8 cellular contexts compared by ENCODE assay signal in genomic region chr2:127829845-127830246, GRCh38. TPM values are rescaled to one million over a fixed set of nuclear protein-coding genes. Genes with fewer than 3 reads are reported as not detected.
DNase-seq lines count a peak whose midpoint lies in the region; ATAC-seq and TF ChIP-seq lines count a peak whose summit lies in the region.

No MANE protein-coding gene starts in this region.

- H3K4me1 Mint-ChIP-seq in activated T-helper 1 cell treated with anti-CD3 and anti-CD28 coated beads, Interleukin-12 subunit alpha, Interleukin-12 subunit beta, Interleukin-2, Interleukin-4 antibody, amounts not matched to agents 30 ng/mL and 10 ng/mL and 1 ng/mL, durations not matched to agents 14 hours and 24 hours and 36 hours (ENCODE audit: low read depth) = peaks cover 45% of the 10 kb centered on the region
- no peaks in the 10 kb centered on the region for H3K4me1 Mint-ChIP-seq in progenitor cell of endocrine pancreas (ENCODE audit: low read depth)

- intact Hi-C loops in activated T-helper 1 cell treated with anti-CD3 and anti-CD28 coated beads, Interleukin-12 subunit alpha, Interleukin-12 subunit beta, Interleukin-2, Interleukin-4 antibody, amounts not matched to agents 30 ng/mL and 10 ng/mL and 1 ng/mL, durations not matched to agents 14 hours and 24 hours and 36 hours (cut with micrococcal nuclease) = loop anchor here (1.0 to 2.0 kb wide), 4 partner anchors 19 to 129 kb away; partner anchors contain the start of genes SFT2D3 and WDR33
- intact Hi-C loops in tibial artery (cut with DNase I; ENCODE audit: low total_unique reads) = no loop called here

- peaks cover 28% of the 10 kb centered on the region for H3K9me3 Mint-ChIP-seq in activated T-helper 1 cell treated with anti-CD3 and anti-CD28 coated beads, Interleukin-12 subunit alpha, Interleukin-12 subunit beta, Interleukin-2, Interleukin-4 antibody, amounts not matched to agents 30 ng/mL and 10 ng/mL and 1 ng/mL, durations not matched to agents 14 hours and 24 hours and 36 hours
- peaks cover 19% of the 10 kb centered on the region for H3K9me3 Mint-ChIP-seq in progenitor cell of endocrine pancreas (ENCODE audit: low read depth)

- H3K4me3 ChIP-seq in tibial artery = no peak overlapping the region

- H3K36me3 Mint-ChIP-seq in activated T-helper 1 cell treated with anti-CD3 and anti-CD28 coated beads, Interleukin-12 subunit alpha, Interleukin-12 subunit beta, Interleukin-2, Interleukin-4 antibody, amounts not matched to agents 30 ng/mL and 10 ng/mL and 1 ng/mL, durations not matched to agents 14 hours and 24 hours and 36 hours (ENCODE audit: low read depth) = peaks cover 22% of the 10 kb centered on the region
- peaks cover 2% of the 10 kb centered on the region for H3K36me3 Mint-ChIP-seq in progenitor cell of endocrine pancreas (ENCODE audit: insufficient read depth)

- TF ChIP-seq CTCF in progenitor cell of endocrine pancreas (IDR thresholded peaks at IDR 0.05; ENCODE audit: unreplicated experiment) = no peak
- no peak for TF ChIP-seq CTCF in tibial artery (IDR thresholded peaks at IDR 0.05)

- no peak overlapping the region for H3K27ac ChIP-seq in tibial artery

- no peaks in the 10 kb centered on the region for H3K36me3 ChIP-seq in tibial artery

- H3K27me3 ChIP-seq in tibial artery = no peaks in the 10 kb centered on the region

- H3K27ac Mint-ChIP-seq in activated T-helper 1 cell treated with anti-CD3 and anti-CD28 coated beads, Interleukin-12 subunit alpha, Interleukin-12 subunit beta, Interleukin-2, Interleukin-4 antibody, amounts not matched to agents 30 ng/mL and 10 ng/mL and 1 ng/mL, durations not matched to agents 14 hours and 24 hours and 36 hours = peak overlapping the region; percentile 85
- H3K27ac Mint-ChIP-seq in progenitor cell of endocrine pancreas = no peak overlapping the region

- H3K27me3 Mint-ChIP-seq in activated T-helper 1 cell treated with anti-CD3 and anti-CD28 coated beads, Interleukin-12 subunit alpha, Interleukin-12 subunit beta, Interleukin-2, Interleukin-4 antibody, amounts not matched to agents 30 ng/mL and 10 ng/mL and 1 ng/mL, durations not matched to agents 14 hours and 24 hours and 36 hours (ENCODE audit: insufficient read depth) = peaks cover 4% of the 10 kb centered on the region
- no peaks in the 10 kb centered on the region for H3K27me3 Mint-ChIP-seq in progenitor cell of endocrine pancreas

- no peaks in the 10 kb centered on the region for H3K4me1 ChIP-seq in tibial artery

- H3K9me3 ChIP-seq in tibial artery = no peaks in the 10 kb centered on the region

- ATAC-seq in GM18502 (IDR thresholded peaks at IDR 0.05; ENCODE audit: poor library complexity, unreplicated experiment) = peak; percentile 99
- ATAC-seq in HG02610 (IDR thresholded peaks at IDR 0.05; ENCODE audit: unreplicated experiment) = peak; percentile 95

- H3K4me3 Mint-ChIP-seq in activated T-helper 1 cell treated with anti-CD3 and anti-CD28 coated beads, Interleukin-12 subunit alpha, Interleukin-12 subunit beta, Interleukin-2, Interleukin-4 antibody, amounts not matched to agents 30 ng/mL and 10 ng/mL and 1 ng/mL, durations not matched to agents 14 hours and 24 hours and 36 hours = peak overlapping the region; percentile 20
- no peak overlapping the region for H3K4me3 Mint-ChIP-seq in progenitor cell of endocrine pancreas (ENCODE audit: low read depth)

- DNase-seq in NCI-H2107 treated with DMSO at 0.1 percent for 48 hours (lab: John Stamatoyannopoulos, UW; ENCODE audit: unreplicated experiment) (peak; percentile 86), progenitor cell of endocrine pancreas (ENCODE audit: low spot score, unreplicated experiment) (no peak), tibial artery (no peak), NCI-H146 (lab: John Stamatoyannopoulos, UW) (no peak)
- peak; percentile 62 for DNase-seq in activated T-helper 1 cell treated with anti-CD3 and anti-CD28 coated beads, Interleukin-12 subunit alpha, Interleukin-12 subunit beta, Interleukin-2, Interleukin-4 antibody, amounts not matched to agents 30 ng/mL and 10 ng/mL and 1 ng/mL, durations not matched to agents 14 hours and 24 hours and 36 hours (ENCODE audit: low spot score)
- DNase-seq in stimulated activated CD4-positive, alpha-beta T cell treated with anti-CD3 and anti-CD28 coated beads, Interleukin-1b, Interleukin-23, amount 100 ng/mL, for 24 hours (ENCODE audit: low read depth in 4 of 4, low spot score in 1 of 4) = peak in 3 of 4 experiments; percentile 11 to 59 (median 38)

RNA-seq across cellular contexts. Expression of gene WDR33, which starts 18.9 kb away (rescaled TPM):
- total RNA-seq in activated T-helper 1 cell treated with anti-CD3 and anti-CD28 coated beads, Interleukin-12 subunit alpha, Interleukin-12 subunit beta, Interleukin-2, Interleukin-4 antibody, amounts not matched to agents 30 ng/mL and 10 ng/mL and 1 ng/mL, durations not matched to agents 14 hours and 24 hours and 36 hours = 81.0 and 82.4 TPM in 2 replicates
- total RNA-seq in progenitor cell of endocrine pancreas = 69.0 and 74.2 TPM in 2 replicates

RNA-seq across cellular contexts. Expression of gene POLR2D, which starts 28.1 kb away (rescaled TPM):
- total RNA-seq in activated T-helper 1 cell treated with anti-CD3 and anti-CD28 coated beads, Interleukin-12 subunit alpha, Interleukin-12 subunit beta, Interleukin-2, Interleukin-4 antibody, amounts not matched to agents 30 ng/mL and 10 ng/mL and 1 ng/mL, durations not matched to agents 14 hours and 24 hours and 36 hours = 78.3 and 79.8 TPM in 2 replicates
- total RNA-seq in progenitor cell of endocrine pancreas = 41.1 and 42.7 TPM in 2 replicates

RNA-seq across cellular contexts. Expression of gene AMMECR1L, which starts 55.9 kb away (rescaled TPM):
- 21.6 and 22.2 TPM in 2 replicates for total RNA-seq in activated T-helper 1 cell treated with anti-CD3 and anti-CD28 coated beads, Interleukin-12 subunit alpha, Interleukin-12 subunit beta, Interleukin-2, Interleukin-4 antibody, amounts not matched to agents 30 ng/mL and 10 ng/mL and 1 ng/mL, durations not matched to agents 14 hours and 24 hours and 36 hours
- 23.1 and 24.0 TPM in 2 replicates for total RNA-seq in progenitor cell of endocrine pancreas

Comparison
In these comparisons a context has a peak if more than half of its experiments do, and no peak if none do; other contexts are left out.
1. DNase-seq: peak in NCI-H2107 treated with DMSO at 0.1 percent for 48 hours (single experiment), activated T-helper 1 cell treated with anti-CD3 and anti-CD28 coated beads, Interleukin-12 subunit alpha, Interleukin-12 subunit beta, Interleukin-2, Interleukin-4 antibody, amounts not matched to agents 30 ng/mL and 10 ng/mL and 1 ng/mL, durations not matched to agents 14 hours and 24 hours and 36 hours (single experiment) and stimulated activated CD4-positive, alpha-beta T cell treated with anti-CD3 and anti-CD28 coated beads, Interleukin-1b, Interleukin-23, amount 100 ng/mL, for 24 hours (3 of 4); none in progenitor cell of endocrine pancreas (single experiment), tibial artery (0 of 2) and NCI-H146 (single experiment).